1 cellular context compared by ENCODE assay signal in the genomic region with DNA sequence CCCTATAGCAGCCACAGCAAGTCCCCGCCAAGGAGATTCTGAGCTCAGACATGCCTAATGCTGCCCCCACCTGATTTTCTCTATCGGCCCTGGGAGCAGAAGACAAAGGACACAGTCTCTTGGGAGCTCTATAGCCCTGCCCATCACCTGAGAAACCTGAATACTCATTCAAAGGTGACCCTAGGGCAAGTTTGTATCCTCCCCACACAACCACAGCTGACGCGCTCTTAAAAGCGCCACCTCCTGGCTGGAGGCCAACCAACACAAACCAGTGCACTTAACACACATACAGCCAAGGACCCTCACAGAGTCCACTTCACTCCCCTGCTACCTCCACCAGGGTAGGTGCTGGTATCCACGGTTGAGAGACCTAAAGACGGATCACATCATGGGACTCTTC.
TF ChIP-seq lines count a peak whose summit lies in the region.

No MANE protein-coding gene starts in this region.

TF ChIP-seq in GM12878, 131 proteins besides CTCF, POLR2A, EP300 and RAD21:
- no peak for TF ChIP-seq GATAD2B (conservative IDR thresholded peaks at IDR 0.05; ENCODE audit: low read depth)
- peak; percentile 8; the same call in 1 of the 2 replicates for TF ChIP-seq SMC3 (IDR thresholded peaks at IDR 0.05; ENCODE audit: borderline replicate concordance, low read length)
